ENCODE assay signal across 8 cellular contexts in genomic region chr5:60699549-60700346, GRCh38. TPM values are rescaled to one million over a fixed set of nuclear protein-coding genes. Genes with fewer than 3 reads are reported as not detected.
DNase-seq lines count a peak whose midpoint lies in the region; ATAC-seq and TF ChIP-seq lines count a peak whose summit lies in the region.

TSS of gene DEPDC1B (minus strand) at chr5:60700166. CDS start at chr5:60700093, 73 bp downstream.

- H3K4me1 Mint-ChIP-seq in activated T-cell treated with anti-CD3 and anti-CD28 coated beads, Interleukin-2, amount 50 U/mL, for 24 hours (ENCODE audit: low read depth) = peaks cover 16% of the 10 kb centered on the region

- H3K9ac ChIP-seq in DND-41 (ENCODE audit: low read depth, low read length) = peak within 1 kb of the TSS; percentile 81

- in situ Hi-C loops in KBM-7 (cut with MboI; ENCODE audit: low pct_unique_long_range_greater_than_20kb, low sequenced_read_pairs) = no loop called here

- peak within 1 kb of the TSS; percentile 86 for H3K4me3 Mint-ChIP-seq in activated T-cell treated with anti-CD3 and anti-CD28 coated beads, Interleukin-2, amount 50 U/mL, for 24 hours

- TF ChIP-seq CTCF in DND-41 (IDR thresholded peaks at IDR 0.05; ENCODE audit: borderline replicate concordance, extremely low read depth, low read length, poor library complexity, severe bottlenecking) = peak; percentile 59

- no peaks in the 10 kb centered on the region for H3K27me3 ChIP-seq in DND-41 (ENCODE audit: insufficient read depth, low read length, poor library complexity)

- no peaks in the 10 kb centered on the region for H3K9me3 Mint-ChIP-seq in activated T-cell treated with anti-CD3 and anti-CD28 coated beads, Interleukin-2, amount 50 U/mL, for 24 hours

- peaks cover 5% of the 10 kb centered on the region for H3K36me3 Mint-ChIP-seq in activated T-cell treated with anti-CD3 and anti-CD28 coated beads, Interleukin-2, amount 50 U/mL, for 24 hours (ENCODE audit: low read depth)

- peak within 1 kb of the TSS; percentile 55 to 76 for H3K4me3 ChIP-seq in DND-41 (ENCODE audit: low read depth in 1 of 2, low read length in 2 of 2)

- peaks cover 50% of the 10 kb centered on the region for H3K79me2 ChIP-seq in DND-41 (ENCODE audit: insufficient read depth, low read length)

- DNase-seq in DND-41 = peak; percentile 90
- DNase-seq in KBM-7 = peak; percentile 94
- peak; percentile 93 for DNase-seq in activated T-cell treated with anti-CD3 and anti-CD28 coated beads, Interleukin-2, amount 50 U/mL, for 24 hours
- DNase-seq in myocyte (ENCODE audit: low read depth) = peak; percentile 91
- peak; percentile 77 to 79 for DNase-seq in stimulated activated CD8-positive, alpha-beta memory T cell treated with anti-CD3 and anti-CD28 coated beads, Interleukin-7, amount 100 ng/mL, for 4 hours (ENCODE audit: low read depth in 2 of 2)

- H3K27me3 Mint-ChIP-seq in activated T-cell treated with anti-CD3 and anti-CD28 coated beads, Interleukin-2, amount 50 U/mL, for 24 hours = peaks cover 7% of the 10 kb centered on the region

- H3K27ac Mint-ChIP-seq in activated T-cell treated with anti-CD3 and anti-CD28 coated beads, Interleukin-2, amount 50 U/mL, for 24 hours = peak within 1 kb of the TSS; percentile 90

- H3K9me3 ChIP-seq in DND-41 (ENCODE audit: insufficient read depth, low read length, severe bottlenecking) = no peaks in the 10 kb centered on the region

- peak within 1 kb of the TSS; percentile 93 for H3K4me2 ChIP-seq in DND-41 (ENCODE audit: insufficient read depth, low read length)

- H3K4me1 ChIP-seq in DND-41 (ENCODE audit: insufficient read depth, low read length) = peaks cover 34% of the 10 kb centered on the region

- ATAC-seq in DND-41 (ENCODE audit: insufficient read depth, low read depth) (peak; percentile 90), GM21723 (IDR thresholded peaks at IDR 0.05; ENCODE audit: unreplicated experiment) (peak; percentile 92), esophagus mucosa (peak; percentile 96)

- H4K20me1 ChIP-seq in DND-41 (ENCODE audit: insufficient read depth, low read length) = no peaks in the 10 kb centered on the region

- H3K36me3 ChIP-seq in DND-41 (ENCODE audit: insufficient read depth, low read length) = peaks cover 4% of the 10 kb centered on the region; the same call in 1 of the 2 replicates

- H3K27ac ChIP-seq in DND-41 (ENCODE audit: low read length) = peak within 1 kb of the TSS; percentile 85

- H2AFZ ChIP-seq in DND-41 (ENCODE audit: low read depth, low read length) = peak within 1 kb of the TSS; percentile 92

TF ChIP-seq in PFSK-1, 5 proteins besides CTCF, POLR2A, EP300 and RAD21:
- TF ChIP-seq FOXP2 (optimal IDR thresholded peaks at IDR 0.05; ENCODE audit: borderline replicate concordance, extremely low read depth, extremely low read length, insufficient read depth) (peak; percentile 7), SIN3A (IDR thresholded peaks at IDR 0.05; ENCODE audit: borderline replicate concordance, insufficient read depth, low read length) (peak; percentile 8; the same call in 1 of the 2 replicates), REST (IDR thresholded peaks at IDR 0.05; ENCODE audit: insufficient read depth in 1 of 2, low read depth in 2 of 2, low read length in 2 of 2) (no peak), TAF1 (IDR thresholded peaks at IDR 0.05; ENCODE audit: borderline replicate concordance, insufficient read depth, low read length) (0 out of 2 replicates have a peak, but pooled peaks have one; percentile 13), POLR2AphosphoS5 (IDR thresholded peaks at IDR 0.05; ENCODE audit: low read depth, low read length) (peak; percentile 73)

RNA-seq across cellular contexts. Expression of gene DEPDC1B, which starts in this region (rescaled TPM):
- 2.6 TPM for polyA plus RNA-seq in PFSK-1 (2012; ENCODE audit: insufficient read length, low read depth)
- total RNA-seq in esophagus mucosa = 4.9 TPM
- total RNA-seq in myocyte = 0.68 and 0.99 TPM in 2 replicates
- 0.44 TPM for polyA plus RNA-seq in myocyte (2012)

Comparison
In these comparisons a context has a peak if more than half of its experiments do, and no peak if none do; other contexts are left out.
1. Peak in every context shown above with its lines: DNase-seq, ATAC-seq, H3K4me3 ChIP-seq and H3K27ac ChIP-seq.
2. Peak in DNase-seq in myocyte; RNA of the gene not detected or under 1 TPM.